In genomic region chr9:32627394-32627954, GRCh38 we compare ENCODE assay signal across 1 cellular context.
TF ChIP-seq lines count a peak whose summit lies in the region.

No MANE protein-coding gene starts in this region.

TF ChIP-seq in H1, 55 proteins besides CTCF, POLR2A, EP300 and RAD21:
- TF ChIP-seq EGR1 (IDR thresholded peaks at IDR 0.05; ENCODE audit: borderline replicate concordance, low read depth, low read length) (no peak), HDAC6 (IDR thresholded peaks at IDR 0.05; ENCODE audit: low read depth, low read length) (no peak)
- TF ChIP-seq, protein P1, sequence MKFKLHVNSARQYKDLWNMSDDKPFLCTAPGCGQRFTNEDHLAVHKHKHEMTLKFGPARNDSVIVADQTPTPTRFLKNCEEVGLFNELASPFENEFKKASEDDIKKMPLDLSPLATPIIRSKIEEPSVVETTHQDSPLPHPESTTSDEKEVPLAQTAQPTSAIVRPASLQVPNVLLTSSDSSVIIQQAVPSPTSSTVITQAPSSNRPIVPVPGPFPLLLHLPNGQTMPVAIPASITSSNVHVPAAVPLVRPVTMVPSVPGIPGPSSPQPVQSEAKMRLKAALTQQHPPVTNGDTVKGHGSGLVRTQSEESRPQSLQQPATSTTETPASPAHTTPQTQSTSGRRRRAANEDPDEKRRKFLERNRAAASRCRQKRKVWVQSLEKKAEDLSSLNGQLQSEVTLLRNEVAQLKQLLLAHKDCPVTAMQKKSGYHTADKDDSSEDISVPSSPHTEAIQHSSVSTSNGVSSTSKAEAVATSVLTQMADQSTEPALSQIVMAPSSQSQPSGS (IDR thresholded peaks at IDR 0.05; ENCODE audit: low read length): no peak
TF ChIP-seq in H1: peak in this region for 0.
